32 cellular contexts compared by ENCODE assay signal in the genomic region with DNA sequence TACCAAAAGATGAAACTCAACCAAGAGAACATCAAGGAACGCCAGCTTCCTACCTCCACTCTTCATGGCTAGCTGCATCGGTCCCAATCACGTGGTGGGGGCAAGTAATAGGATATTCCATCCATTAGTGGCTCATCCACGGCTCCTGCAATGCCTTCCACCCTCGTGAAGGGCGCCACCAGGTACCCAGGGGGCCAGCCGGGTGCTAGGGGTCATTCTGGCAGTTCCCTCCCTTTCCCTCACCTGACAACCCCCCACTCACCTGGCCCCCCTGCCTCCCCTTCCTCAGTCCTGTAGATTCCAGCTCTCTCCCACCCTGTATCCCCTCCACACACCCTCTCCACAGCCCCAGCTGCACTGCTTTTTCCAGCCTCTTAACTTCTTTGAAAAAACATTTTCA.
"Had no signal": no experiment of that assay in that cellular context is flagged by ENCODE, and none has a peak within 500 bp of the region (broad histone marks: within the 10 kb centered on the region; RNA-seq: fewer than 3 reads in every experiment).

No MANE protein-coding gene starts in this region.

- ATAC-seq: activated CD4-positive, alpha-beta T cell treated with anti-CD3 and anti-CD28 coated beads for 36 hours; activated CD4-positive, CD25-positive, alpha-beta regulatory T cell treated with anti-CD3 and anti-CD28 coated beads, Interleukin-2, amount 50 U/mL, for 24 hours; activated CD8-positive, alpha-beta memory T cell treated with anti-CD3 and anti-CD28 coated beads, Interleukin-2, amount 10 ng/mL, durations not matched to agents 7 days and 5 days; activated CD8-positive, alpha-beta T cell treated with anti-CD3 and anti-CD28 coated beads, Interleukin-2, amount 10 ng/mL, durations not matched to agents 7 days and 5 days; body of pancreas; WTC11 had no signal

- H3K27me3 ChIP-seq: body of pancreas, brain microvascular endothelial cell had no signal

- H3K36me3 ChIP-seq: brain microvascular endothelial cell, breast epithelium, WERI-Rb-1 had no signal

- H3K9me3 ChIP-seq: body of pancreas, breast epithelium had no signal

- H3K27ac ChIP-seq: body of pancreas, brain microvascular endothelial cell, breast epithelium, WERI-Rb-1 had no signal

- H3K4me3 ChIP-seq: body of pancreas, breast epithelium had no signal

- DNase-seq: activated CD4-positive, alpha-beta memory T cell treated with anti-CD3 and anti-CD28 coated beads, Interleukin-2, amount 10 ng/mL, durations not matched to agents 7 days and 5 days; activated CD4-positive, alpha-beta T cell treated with anti-CD3 and anti-CD28 coated beads for 1 hour; activated CD4-positive, alpha-beta T cell treated with anti-CD3 and anti-CD28 coated beads for 36 hours; activated CD4-positive, alpha-beta T cell treated with anti-CD3 and anti-CD28 coated beads for 48 hours; activated CD4-positive, alpha-beta T cell treated with anti-CD3 and anti-CD28 coated beads, Interleukin-2, amount 10 ng/mL, durations not matched to agents 7 days and 5 days; activated CD4-positive, alpha-beta T cell treated with anti-CD3 and anti-CD28 coated beads, Interleukin-2, amount 50 U/mL, for 48 hours; activated CD4-positive, CD25-positive, alpha-beta regulatory T cell; activated CD8-positive, alpha-beta memory T cell treated with anti-CD3 and anti-CD28 coated beads for 24 hours; activated CD8-positive, alpha-beta memory T cell treated with anti-CD3 and anti-CD28 coated beads, Interleukin-2, amount 10 ng/mL, durations not matched to agents 7 days and 5 days; activated CD8-positive, alpha-beta memory T cell treated with anti-CD3 and anti-CD28 coated beads, Interleukin-2, amount 50 U/mL, for 48 hours; activated CD8-positive, alpha-beta T cell treated with anti-CD3 and anti-CD28 coated beads, Interleukin-2, amount 10 ng/mL, durations not matched to agents 7 days and 5 days; activated effector memory CD4-positive, alpha-beta T cell treated with Interleukin-2 at 50 U/mL for 16 hours; activated gamma-delta T cell; activated naive CD4-positive, alpha-beta T cell treated with anti-CD3 and anti-CD28 coated beads, Interleukin-2, amount 10 ng/mL, durations not matched to agents 7 days and 5 days; activated naive CD4-positive, alpha-beta T cell treated with Interleukin-2 at 50 U/mL for 16 hours; activated naive CD8-positive, alpha-beta T cell treated with anti-CD3 and anti-CD28 coated beads, Interleukin-2, amount 10 ng/mL, durations not matched to agents 7 days and 5 days; activated naive CD8-positive, alpha-beta T cell treated with anti-CD3 and anti-CD28 coated beads, Interleukin-2, amount 50 U/mL, for 24 hours; activated T-cell treated with anti-CD3 and anti-CD28 coated beads, Interleukin-2, amount 50 U/mL, for 24 hours; activated T-cell treated with anti-CD3 and anti-CD28 coated beads, Interleukin-2, amount 50 U/mL, for 48 hours; amygdala; anterior cingulate cortex; body of pancreas; brain microvascular endothelial cell; central memory CD4-positive, alpha-beta T cell; SW 1271; T-helper 1 cell; T-helper 2 cell; T-helper 9 cell; WERI-Rb-1 had no signal

- H3K4me1 ChIP-seq: body of pancreas, breast epithelium had no signal
